Comparison of ENCODE assay signal across 1 cellular context in genomic region chr2:241808701-241809382, GRCh38.
TF ChIP-seq lines count a peak whose summit lies in the region.

Gene NEU4 (plus strand): TSS chr2:241809193. CDS start chr2:241814485, 5,292 bp downstream.

TF ChIP-seq in HepG2, 621 proteins besides CTCF, POLR2A, EP300 and RAD21 (continued from another document and continues in another):
- TF ChIP-seq, protein P1, sequence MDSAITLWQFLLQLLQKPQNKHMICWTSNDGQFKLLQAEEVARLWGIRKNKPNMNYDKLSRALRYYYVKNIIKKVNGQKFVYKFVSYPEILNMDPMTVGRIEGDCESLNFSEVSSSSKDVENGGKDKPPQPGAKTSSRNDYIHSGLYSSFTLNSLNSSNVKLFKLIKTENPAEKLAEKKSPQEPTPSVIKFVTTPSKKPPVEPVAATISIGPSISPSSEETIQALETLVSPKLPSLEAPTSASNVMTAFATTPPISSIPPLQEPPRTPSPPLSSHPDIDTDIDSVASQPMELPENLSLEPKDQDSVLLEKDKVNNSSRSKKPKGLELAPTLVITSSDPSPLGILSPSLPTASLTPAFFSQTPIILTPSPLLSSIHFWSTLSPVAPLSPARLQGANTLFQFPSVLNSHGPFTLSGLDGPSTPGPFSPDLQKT (CRISPR knock-in tag; IDR thresholded peaks at IDR 0.05; ENCODE audit: borderline replicate concordance), result 0 out of 2 replicates have a peak, but pooled peaks have one; percentile 55
- TF ChIP-seq, protein P2, sequence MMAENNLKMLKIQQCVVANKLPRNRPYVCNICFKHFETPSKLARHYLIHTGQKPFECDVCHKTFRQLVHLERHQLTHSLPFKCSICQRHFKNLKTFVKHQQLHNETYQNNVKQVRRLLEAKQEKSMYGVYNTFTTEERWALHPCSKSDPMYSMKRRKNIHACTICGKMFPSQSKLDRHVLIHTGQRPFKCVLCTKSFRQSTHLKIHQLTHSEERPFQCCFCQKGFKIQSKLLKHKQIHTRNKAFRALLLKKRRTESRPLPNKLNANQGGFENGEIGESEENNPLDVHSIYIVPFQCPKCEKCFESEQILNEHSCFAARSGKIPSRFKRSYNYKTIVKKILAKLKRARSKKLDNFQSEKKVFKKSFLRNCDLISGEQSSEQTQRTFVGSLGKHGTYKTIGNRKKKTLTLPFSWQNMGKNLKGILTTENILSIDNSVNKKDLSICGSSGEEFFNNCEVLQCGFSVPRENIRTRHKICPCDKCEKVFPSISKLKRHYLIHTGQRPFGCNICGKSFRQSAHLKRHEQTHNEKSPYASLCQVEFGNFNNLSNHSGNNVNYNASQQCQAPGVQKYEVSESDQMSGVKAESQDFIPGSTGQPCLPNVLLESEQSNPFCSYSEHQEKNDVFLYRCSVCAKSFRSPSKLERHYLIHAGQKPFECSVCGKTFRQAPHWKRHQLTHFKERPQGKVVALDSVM (CRISPR knock-in tag; IDR thresholded peaks at IDR 0.05), result peak; percentile 75; the same call in 1 of the 2 replicates
- TF ChIP-seq ZSCAN31 (CRISPR knock-in tag; IDR thresholded peaks at IDR 0.05; ENCODE audit: low read depth), result peak; percentile 97
- peak; percentile 51; the same call in 1 of the 2 replicates for TF ChIP-seq KDM4B (CRISPR knock-in tag; IDR thresholded peaks at IDR 0.05)
- TF ChIP-seq FOXA3 (CRISPR knock-in tag; IDR thresholded peaks at IDR 0.05), result peak; percentile 61
- TF ChIP-seq ZBTB7B (CRISPR knock-in tag; IDR thresholded peaks at IDR 0.05), result peak; percentile 90
- no peak for TF ChIP-seq ZNF234 (CRISPR knock-in tag; conservative IDR thresholded peaks at IDR 0.05)
- peak; percentile 75 for TF ChIP-seq RBM39 (IDR thresholded peaks at IDR 0.05; ENCODE audit: low read depth, low read length, poor library complexity, severe bottlenecking)
- TF ChIP-seq MAZ (IDR thresholded peaks at IDR 0.05; ENCODE audit: borderline replicate concordance, low read depth, low read length), result no peak
- TF ChIP-seq MAZ (CRISPR knock-in tag; IDR thresholded peaks at IDR 0.05; ENCODE audit: low read depth), result peak; percentile 90
- TF ChIP-seq SKIL (CRISPR knock-in tag; IDR thresholded peaks at IDR 0.05; ENCODE audit: borderline replicate concordance), result peak; percentile 56; the same call in 1 of the 2 replicates
- peak; percentile 66; the same call in 1 of the 2 replicates for TF ChIP-seq NR2F2 (IDR thresholded peaks at IDR 0.05; ENCODE audit: borderline replicate concordance, low read depth)
- TF ChIP-seq ZNF567 (CRISPR knock-in tag; IDR thresholded peaks at IDR 0.05; ENCODE audit: borderline replicate concordance), result no peak; the same call in 1 of the 2 replicates
- TF ChIP-seq RFXAP (CRISPR knock-in tag; IDR thresholded peaks at IDR 0.05; ENCODE audit: borderline replicate concordance), result peak; percentile 82
- peak; percentile 66 for TF ChIP-seq RXRB (CRISPR knock-in tag; IDR thresholded peaks at IDR 0.05; ENCODE audit: borderline replicate concordance)
- TF ChIP-seq CENPT (CRISPR knock-in tag; IDR thresholded peaks at IDR 0.05; ENCODE audit: low read depth), result no peak
- peak; percentile 64; the same call in 1 of the 2 replicates for TF ChIP-seq ZNF337 (CRISPR knock-in tag; IDR thresholded peaks at IDR 0.05; ENCODE audit: borderline replicate concordance, low read depth)
- TF ChIP-seq, protein P3, sequence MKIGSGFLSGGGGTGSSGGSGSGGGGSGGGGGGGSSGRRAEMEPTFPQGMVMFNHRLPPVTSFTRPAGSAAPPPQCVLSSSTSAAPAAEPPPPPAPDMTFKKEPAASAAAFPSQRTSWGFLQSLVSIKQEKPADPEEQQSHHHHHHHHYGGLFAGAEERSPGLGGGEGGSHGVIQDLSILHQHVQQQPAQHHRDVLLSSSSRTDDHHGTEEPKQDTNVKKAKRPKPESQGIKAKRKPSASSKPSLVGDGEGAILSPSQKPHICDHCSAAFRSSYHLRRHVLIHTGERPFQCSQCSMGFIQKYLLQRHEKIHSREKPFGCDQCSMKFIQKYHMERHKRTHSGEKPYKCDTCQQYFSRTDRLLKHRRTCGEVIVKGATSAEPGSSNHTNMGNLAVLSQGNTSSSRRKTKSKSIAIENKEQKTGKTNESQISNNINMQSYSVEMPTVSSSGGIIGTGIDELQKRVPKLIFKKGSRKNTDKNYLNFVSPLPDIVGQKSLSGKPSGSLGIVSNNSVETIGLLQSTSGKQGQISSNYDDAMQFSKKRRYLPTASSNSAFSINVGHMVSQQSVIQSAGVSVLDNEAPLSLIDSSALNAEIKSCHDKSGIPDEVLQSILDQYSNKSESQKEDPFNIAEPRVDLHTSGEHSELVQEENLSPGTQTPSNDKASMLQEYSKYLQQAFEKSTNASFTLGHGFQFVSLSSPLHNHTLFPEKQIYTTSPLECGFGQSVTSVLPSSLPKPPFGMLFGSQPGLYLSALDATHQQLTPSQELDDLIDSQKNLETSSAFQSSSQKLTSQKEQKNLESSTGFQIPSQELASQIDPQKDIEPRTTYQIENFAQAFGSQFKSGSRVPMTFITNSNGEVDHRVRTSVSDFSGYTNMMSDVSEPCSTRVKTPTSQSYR (CRISPR knock-in tag; IDR thresholded peaks at IDR 0.05; ENCODE audit: borderline replicate concordance), result peak; percentile 76
- TF ChIP-seq CSRNP1 (CRISPR knock-in tag; IDR thresholded peaks at IDR 0.05), result peak; percentile 98
- no peak for TF ChIP-seq RAD51 (IDR thresholded peaks at IDR 0.05; ENCODE audit: borderline replicate concordance)
- TF ChIP-seq ZNF546 (CRISPR knock-in tag; conservative IDR thresholded peaks at IDR 0.05), result peak; percentile 92
- peak; percentile 80 for TF ChIP-seq ZNF740 (CRISPR knock-in tag; IDR thresholded peaks at IDR 0.05)
- peak; percentile 99 for TF ChIP-seq ZNF746 (CRISPR knock-in tag; IDR thresholded peaks at IDR 0.05)
- TF ChIP-seq POLR2G (IDR thresholded peaks at IDR 0.05; ENCODE audit: low read depth, low read length), result peak; percentile 98
- peak; percentile 91 for TF ChIP-seq KDM6A (CRISPR knock-in tag; IDR thresholded peaks at IDR 0.05; ENCODE audit: low read depth)
- TF ChIP-seq LCORL (IDR thresholded peaks at IDR 0.05), result no peak
- TF ChIP-seq LCORL (CRISPR knock-in tag; IDR thresholded peaks at IDR 0.05), result peak; percentile 98
- TF ChIP-seq ZNF3 (CRISPR knock-in tag; IDR thresholded peaks at IDR 0.05), result no peak
- peak; percentile 93; the same call in 1 of the 2 replicates for TF ChIP-seq ZNF670 (CRISPR knock-in tag; IDR thresholded peaks at IDR 0.05; ENCODE audit: borderline replicate concordance)
- TF ChIP-seq MNT (IDR thresholded peaks at IDR 0.05), result peak; percentile 34; the same call in 1 of the 2 replicates
- peak; percentile 52 for TF ChIP-seq MAF1 (CRISPR knock-in tag; IDR thresholded peaks at IDR 0.05; ENCODE audit: borderline replicate concordance)
- no peak; the same call in 1 of the 2 replicates for TF ChIP-seq ARHGAP35 (CRISPR knock-in tag; IDR thresholded peaks at IDR 0.05; ENCODE audit: borderline replicate concordance)
- no peak; the same call in 1 of the 2 replicates for TF ChIP-seq ZNF619 (CRISPR knock-in tag; IDR thresholded peaks at IDR 0.05)
- peak; percentile 87 for TF ChIP-seq HDAC2 (CRISPR knock-in tag; IDR thresholded peaks at IDR 0.05)
- TF ChIP-seq, protein P4, sequence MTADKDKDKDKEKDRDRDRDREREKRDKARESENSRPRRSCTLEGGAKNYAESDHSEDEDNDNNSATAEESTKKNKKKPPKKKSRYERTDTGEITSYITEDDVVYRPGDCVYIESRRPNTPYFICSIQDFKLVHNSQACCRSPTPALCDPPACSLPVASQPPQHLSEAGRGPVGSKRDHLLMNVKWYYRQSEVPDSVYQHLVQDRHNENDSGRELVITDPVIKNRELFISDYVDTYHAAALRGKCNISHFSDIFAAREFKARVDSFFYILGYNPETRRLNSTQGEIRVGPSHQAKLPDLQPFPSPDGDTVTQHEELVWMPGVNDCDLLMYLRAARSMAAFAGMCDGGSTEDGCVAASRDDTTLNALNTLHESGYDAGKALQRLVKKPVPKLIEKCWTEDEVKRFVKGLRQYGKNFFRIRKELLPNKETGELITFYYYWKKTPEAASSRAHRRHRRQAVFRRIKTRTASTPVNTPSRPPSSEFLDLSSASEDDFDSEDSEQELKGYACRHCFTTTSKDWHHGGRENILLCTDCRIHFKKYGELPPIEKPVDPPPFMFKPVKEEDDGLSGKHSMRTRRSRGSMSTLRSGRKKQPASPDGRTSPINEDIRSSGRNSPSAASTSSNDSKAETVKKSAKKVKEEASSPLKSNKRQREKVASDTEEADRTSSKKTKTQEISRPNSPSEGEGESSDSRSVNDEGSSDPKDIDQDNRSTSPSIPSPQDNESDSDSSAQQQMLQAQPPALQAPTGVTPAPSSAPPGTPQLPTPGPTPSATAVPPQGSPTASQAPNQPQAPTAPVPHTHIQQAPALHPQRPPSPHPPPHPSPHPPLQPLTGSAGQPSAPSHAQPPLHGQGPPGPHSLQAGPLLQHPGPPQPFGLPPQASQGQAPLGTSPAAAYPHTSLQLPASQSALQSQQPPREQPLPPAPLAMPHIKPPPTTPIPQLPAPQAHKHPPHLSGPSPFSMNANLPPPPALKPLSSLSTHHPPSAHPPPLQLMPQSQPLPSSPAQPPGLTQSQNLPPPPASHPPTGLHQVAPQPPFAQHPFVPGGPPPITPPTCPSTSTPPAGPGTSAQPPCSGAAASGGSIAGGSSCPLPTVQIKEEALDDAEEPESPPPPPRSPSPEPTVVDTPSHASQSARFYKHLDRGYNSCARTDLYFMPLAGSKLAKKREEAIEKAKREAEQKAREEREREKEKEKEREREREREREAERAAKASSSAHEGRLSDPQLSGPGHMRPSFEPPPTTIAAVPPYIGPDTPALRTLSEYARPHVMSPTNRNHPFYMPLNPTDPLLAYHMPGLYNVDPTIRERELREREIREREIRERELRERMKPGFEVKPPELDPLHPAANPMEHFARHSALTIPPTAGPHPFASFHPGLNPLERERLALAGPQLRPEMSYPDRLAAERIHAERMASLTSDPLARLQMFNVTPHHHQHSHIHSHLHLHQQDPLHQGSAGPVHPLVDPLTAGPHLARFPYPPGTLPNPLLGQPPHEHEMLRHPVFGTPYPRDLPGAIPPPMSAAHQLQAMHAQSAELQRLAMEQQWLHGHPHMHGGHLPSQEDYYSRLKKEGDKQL (CRISPR knock-in tag; IDR thresholded peaks at IDR 0.05; ENCODE audit: low read depth), result peak; percentile 71
- peak; percentile 67; the same call in 1 of the 2 replicates for TF ChIP-seq ZBTB42 (CRISPR knock-in tag; IDR thresholded peaks at IDR 0.05)
- TF ChIP-seq GLMP (CRISPR knock-in tag; IDR thresholded peaks at IDR 0.05; ENCODE audit: borderline replicate concordance), result no peak
- no peak for TF ChIP-seq CHD2 (IDR thresholded peaks at IDR 0.05; ENCODE audit: low read depth, low read length)
- TF ChIP-seq, protein P5, sequence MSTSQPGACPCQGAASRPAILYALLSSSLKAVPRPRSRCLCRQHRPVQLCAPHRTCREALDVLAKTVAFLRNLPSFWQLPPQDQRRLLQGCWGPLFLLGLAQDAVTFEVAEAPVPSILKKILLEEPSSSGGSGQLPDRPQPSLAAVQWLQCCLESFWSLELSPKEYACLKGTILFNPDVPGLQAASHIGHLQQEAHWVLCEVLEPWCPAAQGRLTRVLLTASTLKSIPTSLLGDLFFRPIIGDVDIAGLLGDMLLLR (CRISPR knock-in tag; IDR thresholded peaks at IDR 0.05), result peak; percentile 93
- peak; percentile 49; the same call in 1 of the 2 replicates for TF ChIP-seq RFX5 (IDR thresholded peaks at IDR 0.05; ENCODE audit: low read depth, low read length)
- peak; percentile 96 for TF ChIP-seq ASH2L (IDR thresholded peaks at IDR 0.05; ENCODE audit: insufficient read length, low read depth, low read length)
- 0 out of 2 replicates have a peak, but pooled peaks have one; percentile 83 for TF ChIP-seq ZNF136 (CRISPR knock-in tag; IDR thresholded peaks at IDR 0.05; ENCODE audit: low read depth)
